ENCODE assay signal across 22 cellular contexts in genomic region chr10:111148025-111148424, GRCh38.
"Had no signal": no experiment of that assay in that cellular context is flagged by ENCODE, and none has a peak within 500 bp of the region (broad histone marks: within the 10 kb centered on the region; RNA-seq: fewer than 3 reads in every experiment).

No MANE protein-coding gene starts in this region.

- H3K9me3 Mint-ChIP-seq: activated naive CD8-positive, alpha-beta T cell treated with anti-CD3 and anti-CD28 coated beads, Interleukin-2, amount 50 U/mL, for 24 hours; activated T-helper 1 cell treated with anti-CD3 and anti-CD28 coated beads, Interleukin-12 subunit alpha, Interleukin-12 subunit beta, Interleukin-2, Interleukin-4 antibody, amounts not matched to agents 30 ng/mL and 10 ng/mL and 1 ng/mL, durations not matched to agents 14 hours and 24 hours and 36 hours; dendritic cell treated with granulocyte-macrophage colony-stimulating factor and Interleukin-4, amounts not matched to agents 40 ng/mL and 50 ng/mL, for 4 days had no signal

- ATAC-seq: activated CD8-positive, alpha-beta T cell treated with anti-CD3 and anti-CD28 coated beads, Interleukin-2, amount 10 ng/mL, durations not matched to agents 7 days and 5 days; activated naive CD8-positive, alpha-beta T cell treated with anti-CD3 and anti-CD28 coated beads, Interleukin-2, amount 50 U/mL, for 24 hours; mucosa of descending colon; stimulated activated naive CD8-positive, alpha-beta T cell treated with anti-CD3 and anti-CD28 coated beads, Interleukin-15, Interleukin-2, amounts not matched to agents 100 U/mL and 50 U/mL, for 24 hours; upper lobe of right lung had no signal

- H3K9me3 ChIP-seq: mucosa of descending colon, thyroid gland, upper lobe of right lung had no signal

- H3K4me1 ChIP-seq: thyroid gland, upper lobe of right lung had no signal

- H3K27ac ChIP-seq: thyroid gland, upper lobe of right lung had no signal

- H3K4me3 Mint-ChIP-seq: activated CD8-positive, alpha-beta T cell treated with anti-CD3 and anti-CD28 coated beads, Interleukin-2, amount 10 ng/mL, durations not matched to agents 7 days and 5 days; activated naive CD8-positive, alpha-beta T cell treated with anti-CD3 and anti-CD28 coated beads, Interleukin-2, amount 50 U/mL, for 24 hours; activated T-helper 1 cell treated with anti-CD3 and anti-CD28 coated beads, Interleukin-12 subunit alpha, Interleukin-12 subunit beta, Interleukin-2, Interleukin-4 antibody, amounts not matched to agents 30 ng/mL and 10 ng/mL and 1 ng/mL, durations not matched to agents 14 hours and 24 hours and 36 hours; dendritic cell treated with granulocyte-macrophage colony-stimulating factor and Interleukin-4, amounts not matched to agents 40 ng/mL and 50 ng/mL, for 4 days; naive B cell had no signal

- H3K36me3 ChIP-seq: thyroid gland, upper lobe of right lung had no signal

- H3K27me3 ChIP-seq: thyroid gland, upper lobe of right lung had no signal

- H3K27ac Mint-ChIP-seq: activated CD8-positive, alpha-beta T cell treated with anti-CD3 and anti-CD28 coated beads, Interleukin-2, amount 10 ng/mL, durations not matched to agents 7 days and 5 days; activated naive CD8-positive, alpha-beta T cell treated with anti-CD3 and anti-CD28 coated beads, Interleukin-2, amount 50 U/mL, for 24 hours; activated T-helper 1 cell treated with anti-CD3 and anti-CD28 coated beads, Interleukin-12 subunit alpha, Interleukin-12 subunit beta, Interleukin-2, Interleukin-4 antibody, amounts not matched to agents 30 ng/mL and 10 ng/mL and 1 ng/mL, durations not matched to agents 14 hours and 24 hours and 36 hours; dendritic cell treated with granulocyte-macrophage colony-stimulating factor and Interleukin-4, amounts not matched to agents 40 ng/mL and 50 ng/mL, for 4 days; progenitor cell of endocrine pancreas had no signal

- DNase-seq: activated CD4-positive, alpha-beta T cell treated with anti-CD3 and anti-CD28 coated beads for 1 hour; activated CD4-positive, alpha-beta T cell treated with anti-CD3 and anti-CD28 coated beads, Interleukin-2, amount 50 U/mL, for 1 hour; activated CD8-positive, alpha-beta T cell treated with anti-CD3 and anti-CD28 coated beads, Interleukin-2, amount 10 ng/mL, durations not matched to agents 7 days and 5 days; activated gamma-delta T cell; activated naive CD4-positive, alpha-beta T cell treated with anti-CD3 and anti-CD28 coated beads, Interleukin-2, amount 50 U/mL, for 16 hours; activated naive CD8-positive, alpha-beta T cell treated with anti-CD3 and anti-CD28 coated beads, Interleukin-2, amount 50 U/mL, for 24 hours; effector CD4-positive, alpha-beta T cell; foreskin fibroblast; kidney; mesendoderm; mucosa of descending colon; naive B cell; stimulated activated CD4-positive, alpha-beta T cell treated with anti-CD3 and anti-CD28 coated beads, Interleukin-12 subunit alpha, Interleukin-12 subunit beta, amount 100 ng/mL, for 4 hours; stimulated activated CD4-positive, alpha-beta T cell treated with anti-CD3 and anti-CD28 coated beads, Interleukin-4, amount 100 ng/mL, for 4 hours; stimulated activated naive CD8-positive, alpha-beta T cell treated with anti-CD3 and anti-CD28 coated beads, Interleukin-15, Interleukin-2, amounts not matched to agents 100 U/mL and 50 U/mL, for 24 hours; substantia nigra; T-helper 9 cell; thyroid gland; upper lobe of right lung had no signal

- H3K36me3 Mint-ChIP-seq: naive B cell had no signal

- H3K4me1 Mint-ChIP-seq: naive B cell had no signal

- H3K4me3 ChIP-seq: mucosa of descending colon, thyroid gland, upper lobe of right lung had no signal
